13 cellular contexts compared by ENCODE assay signal in the genomic region with DNA sequence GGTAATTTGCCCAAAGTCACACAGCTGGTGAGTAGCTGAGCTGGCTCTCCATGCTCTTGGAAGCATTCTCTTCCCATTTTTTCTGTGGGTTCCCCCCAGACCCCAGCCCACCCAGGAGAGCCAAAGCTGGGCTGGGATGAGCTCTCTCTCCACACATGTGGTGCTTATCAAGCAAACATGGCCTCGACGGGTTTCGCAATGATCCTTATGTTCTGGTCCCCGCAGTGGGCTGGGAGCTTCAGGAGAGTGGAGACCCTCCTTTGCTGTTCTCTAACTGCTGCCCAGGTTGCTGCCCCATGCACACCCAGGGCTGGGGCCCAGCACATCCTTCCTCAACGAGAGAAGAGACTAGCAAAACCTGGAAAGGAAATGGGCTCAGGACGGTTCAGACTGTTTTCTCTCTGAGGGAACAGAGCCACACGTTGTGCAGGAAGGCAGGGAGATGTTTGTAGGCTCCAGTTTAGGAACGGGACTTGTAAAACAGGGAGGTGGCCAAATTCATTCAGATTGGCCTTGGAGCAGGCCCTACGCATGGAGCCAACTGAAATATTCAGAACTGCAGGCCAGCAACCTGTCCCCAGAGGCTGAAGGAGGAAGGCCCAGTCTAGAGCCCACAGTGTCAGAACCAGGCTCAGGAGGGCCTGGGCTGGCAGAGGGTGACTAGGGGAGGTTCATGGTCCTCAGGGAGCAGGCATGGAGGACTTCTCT. TPM values are rescaled to one million over a fixed set of nuclear protein-coding genes. Genes with fewer than 3 reads are reported as not detected.
DNase-seq lines count a peak whose midpoint lies in the region; ATAC-seq and TF ChIP-seq lines count a peak whose summit lies in the region.
"Had no signal": no experiment of that assay in that cellular context is flagged by ENCODE, and none has a peak within 500 bp of the region (broad histone marks: within the 10 kb centered on the region; RNA-seq: fewer than 3 reads in every experiment).

No MANE protein-coding gene starts in this region.

- H3K9me3 ChIP-seq in BLaER1 treated with 17β-estradiol and CSF1 and Interleukin-3, amounts not matched to agents 10 nM and 100 nM (replicated peaks in 1 of 11), result no peaks in the 10 kb centered on the region
- no peaks in the 10 kb centered on the region for H3K9me3 ChIP-seq in right atrium auricular region
- no peaks in the 10 kb centered on the region for H3K9me3 ChIP-seq in gastrocnemius medialis
- H3K9me3 ChIP-seq: breast epithelium had no signal

- ATAC-seq in gastrocnemius medialis (peak; percentile 69 to 82), HG03469 (IDR thresholded peaks at IDR 0.05; ENCODE audit: unreplicated experiment) (no peak), GM21619 (IDR thresholded peaks at IDR 0.05; ENCODE audit: unreplicated experiment) (no peak)

- H3K9ac ChIP-seq in BLaER1 treated with 17β-estradiol and CSF1 and Interleukin-3, amounts not matched to agents 10 nM and 100 nM, result no peak overlapping the region

- TF ChIP-seq CTCF in right atrium auricular region (IDR thresholded peaks at IDR 0.05) (no peak), gastrocnemius medialis (IDR thresholded peaks at IDR 0.05 in 4 of 5, conservative IDR thresholded peaks at IDR 0.05 in 1 of 5) (no peak)

- no peaks in the 10 kb centered on the region for H3K27me3 ChIP-seq in BLaER1 treated with 17β-estradiol and CSF1 and Interleukin-3, amounts not matched to agents 10 nM and 100 nM
- H3K27me3 ChIP-seq in right atrium auricular region, result no peaks in the 10 kb centered on the region
- H3K27me3 ChIP-seq in gastrocnemius medialis, result no peaks in the 10 kb centered on the region
- H3K27me3 ChIP-seq: breast epithelium had no signal

- H4K20me1 ChIP-seq in BLaER1 treated with 17β-estradiol and CSF1 and Interleukin-3, amounts not matched to agents 10 nM and 100 nM, result no peaks in the 10 kb centered on the region

- in situ Hi-C loops in gastrocnemius medialis (cut with MboI; ENCODE audit: low sequenced_read_pairs in 4 of 4), result no loop called here

- peak; percentile 29 for DNase-seq in amniotic epithelial cell (ENCODE audit: low read depth)
- DNase-seq in right atrium auricular region (ENCODE audit: low spot score), result peak; percentile 74
- peak in 1 of 2 donors; percentile 62 for DNase-seq in gastrocnemius medialis
- no peak for DNase-seq in glomerular visceral epithelial cell (ENCODE audit: extremely low spot score)
- DNase-seq in NCI-H82 (lab: John Stamatoyannopoulos, UW), result no peak
- DNase-seq: activated CD4-positive, alpha-beta T cell treated with anti-CD3 and anti-CD28 coated beads for 1 hour; naive B cell; NCI-H2029 treated with DMSO at 0.1 percent for 48 hours; NCI-H69 had no signal

- peak overlapping the region in 6 of 11 experiments; percentile 9 to 44 (median 25); a peak in 12 of 22 replicates for H3K4me2 ChIP-seq in BLaER1 treated with 17β-estradiol and CSF1 and Interleukin-3, amounts not matched to agents 10 nM and 100 nM

- intact Hi-C loops in gastrocnemius medialis (cut with DNase I; ENCODE audit: low total_unique reads), result no loop called here

- H3K36me3 ChIP-seq in BLaER1 treated with 17β-estradiol and CSF1 and Interleukin-3, amounts not matched to agents 10 nM and 100 nM, result no peaks in the 10 kb centered on the region
- H3K36me3 ChIP-seq in right atrium auricular region, result no peaks in the 10 kb centered on the region
- no peaks in the 10 kb centered on the region for H3K36me3 ChIP-seq in gastrocnemius medialis
- H3K36me3 ChIP-seq: breast epithelium had no signal

- H3K4me1 ChIP-seq in BLaER1 treated with 17β-estradiol and CSF1 and Interleukin-3, amounts not matched to agents 10 nM and 100 nM, result peaks cover 20 to 56% (median 41%) of the 10 kb centered on the region in 10 experiments
- H3K4me1 ChIP-seq in right atrium auricular region, result peaks cover 0 to 33% of the 10 kb centered on the region in 2 donors
- H3K4me1 ChIP-seq in gastrocnemius medialis, result peaks cover 4 to 14% of the 10 kb centered on the region in 2 donors
- H3K4me1 ChIP-seq: breast epithelium had no signal

- H3K4me3 ChIP-seq in BLaER1 treated with 17β-estradiol and CSF1 and Interleukin-3, amounts not matched to agents 10 nM and 100 nM, result no peak overlapping the region
- H3K4me3 ChIP-seq in right atrium auricular region, result no peak overlapping the region
- H3K4me3 ChIP-seq in gastrocnemius medialis, result no peak overlapping the region
- H3K4me3 ChIP-seq: breast epithelium had no signal

- TF ChIP-seq POLR2A in gastrocnemius medialis (IDR thresholded peaks at IDR 0.05), result no peak

- peak overlapping the region in 3 of 11 experiments; percentile 4 to 33 (median 20); a peak in 2 of 22 replicates for H3K27ac ChIP-seq in BLaER1 treated with 17β-estradiol and CSF1 and Interleukin-3, amounts not matched to agents 10 nM and 100 nM
- H3K27ac ChIP-seq in right atrium auricular region (peak overlapping the region; percentile 2 to 57), gastrocnemius medialis (peak overlapping the region; percentile 41 to 72 (median 49))

RNA-seq across cellular contexts. Expression of a gene that starts 27.2 kb away (rescaled TPM):
- 10 to 100 TPM; 31.4 to 48.4 TPM for total RNA-seq in right atrium auricular region
- 10 to 100 TPM; 14.6 to 31.1 (median 19.6) TPM for total RNA-seq in gastrocnemius medialis

Comparison
In these comparisons a context has a peak if more than half of its experiments do, and no peak if none do; other contexts are left out.
1. DNase-seq: peak in amniotic epithelial cell (single experiment) and right atrium auricular region (single experiment); none in glomerular visceral epithelial cell (single experiment) and NCI-H82 (single experiment).
2. ATAC-seq: peak in gastrocnemius medialis (2 of 2); none in HG03469 (single experiment) and GM21619 (single experiment).